In genomic region chr11:64152841-64153691, GRCh38 we compare ENCODE assay signal across 8 cellular contexts. TPM values are rescaled to one million over a fixed set of nuclear protein-coding genes. Genes with fewer than 3 reads are reported as not detected.
DNase-seq lines count a peak whose midpoint lies in the region; ATAC-seq and TF ChIP-seq lines count a peak whose summit lies in the region.

No MANE protein-coding gene starts in this region.

- peak overlapping the region; percentile 35 for H3K4me3 ChIP-seq in SJCRH30
- H3K4me3 ChIP-seq in prostate gland = no peak overlapping the region

- H3K27me3 ChIP-seq in SJCRH30 (no peaks in the 10 kb centered on the region), prostate gland (replicated peaks; ENCODE audit: insufficient read depth) (no peaks in the 10 kb centered on the region)

- intact Hi-C loops in Right ventricle myocardium inferior (cut with DNase I) (loop anchor here (2.0 to 10.0 kb wide), 2 partner anchors 316 to 388 kb away; partner anchors contain the start of gene ZFTA), prostate gland (cut with DNase I) (loop anchor here (5.0 kb wide), 2 partner anchors 316 to 386 kb away; partner anchors contain the start of genes MARK2 and ZFTA)

- H3K27ac ChIP-seq in SJCRH30 (peak overlapping the region; percentile 41), prostate gland (no peak overlapping the region)

- ATAC-seq in Right ventricle myocardium inferior (peak; percentile 51), HG03039 (IDR thresholded peaks at IDR 0.05; ENCODE audit: unreplicated experiment) (no peak)

- H3K9me3 ChIP-seq in SJCRH30 (replicated peaks) (no peaks in the 10 kb centered on the region), prostate gland (no peaks in the 10 kb centered on the region)

- DNase-seq in NCI-H82 (lab: John Stamatoyannopoulos, UW) (peak; percentile 53), NCI-H82 treated with DMSO at 0.1 percent for 48 hours (lab: John Stamatoyannopoulos, UW; ENCODE audit: unreplicated experiment) (no peak), HPDE6-E6E7 (ENCODE audit: extremely low spot score) (peak; percentile 83), SJCRH30 (peak; percentile 70 to 79), Right ventricle myocardium inferior (ENCODE audit: missing footprints) (peak; percentile 92), prostate gland (ENCODE audit: low spot score) (peak; percentile 52)
- peak; percentile 56 for DNase-seq in activated gamma-delta T cell treated with anti-CD3 and anti-CD28 coated beads, Interleukin-2, amount 50 U/mL, for 16 hours (ENCODE audit: low read depth)

- no peak for TF ChIP-seq POLR2A in prostate gland (IDR thresholded peaks at IDR 0.05)

- H3K36me3 ChIP-seq in SJCRH30 (no peaks in the 10 kb centered on the region), prostate gland (no peaks in the 10 kb centered on the region)

- H3K4me1 ChIP-seq in SJCRH30 (peaks cover 9% of the 10 kb centered on the region; the same call in 1 of the 2 replicates), prostate gland (replicated peaks) (peaks cover 5% of the 10 kb centered on the region)

- WGBS in prostate gland = 19% methylated on average over 23 of the region's 23 CpGs

- peak; percentile 94 to 99 (median 97) for TF ChIP-seq CTCF in prostate gland (IDR thresholded peaks at IDR 0.05)

RNA-seq across cellular contexts. Expression of gene MACROD1, which starts 12.8 kb away (rescaled TPM):
- total RNA-seq in SJCRH30 (2014; rRNA removed; shearing (Covaris generic)) = 25.6 and 26.3 TPM in 2 replicates
- total RNA-seq in Right ventricle myocardium inferior (119 TPM), prostate gland (10 to 100 TPM; 33.5 to 68.2 TPM)

RNA-seq across cellular contexts. Expression of gene STIP1, which starts 32.9 kb away (rescaled TPM):
- total RNA-seq in SJCRH30 (2014; rRNA removed; shearing (Covaris generic)) = 283 and 302 TPM in 2 replicates
- total RNA-seq in Right ventricle myocardium inferior (124 TPM), prostate gland (100 to 1,000 TPM; 104 to 139 TPM)

RNA-seq across cellular contexts. Expression of gene FERMT3, which starts 53.5 kb away (rescaled TPM):
- 4.9 and 8.6 TPM in 2 replicates for total RNA-seq in SJCRH30 (2014; rRNA removed; shearing (Covaris generic))
- 9.6 TPM for total RNA-seq in Right ventricle myocardium inferior
- total RNA-seq in prostate gland = 10 to 100 TPM in 1 of 2 donors, 1 to 10 TPM in 1; 5.3 to 12.8 TPM
